1 cellular context compared by ENCODE assay signal in genomic region chr12:72270246-72270645, GRCh38.
TF ChIP-seq lines count a peak whose summit lies in the region.

No MANE protein-coding gene starts in this region.

TF ChIP-seq in WTC11, 78 proteins besides CTCF, POLR2A, EP300 and RAD21 (continued from another document):
- TF ChIP-seq AR (CRISPR knock-in tag; IDR thresholded peaks at IDR 0.05) (no peak), PRRX2 (CRISPR knock-in tag; IDR thresholded peaks at IDR 0.05) (no peak), ETV6 (CRISPR knock-in tag; IDR thresholded peaks at IDR 0.05) (no peak), ESRRA (CRISPR knock-in tag; IDR thresholded peaks at IDR 0.05; ENCODE audit: borderline replicate concordance) (no peak), IRF1 (CRISPR knock-in tag; IDR thresholded peaks at IDR 0.05) (no peak), ZNF425 (CRISPR knock-in tag; conservative IDR thresholded peaks at IDR 0.05) (no peak), ZNF121 (CRISPR knock-in tag; IDR thresholded peaks at IDR 0.05) (no peak), ZNF396 (CRISPR knock-in tag; IDR thresholded peaks at IDR 0.05; ENCODE audit: borderline replicate concordance) (no peak)
